12 cellular contexts compared by ENCODE assay signal in the genomic region with DNA sequence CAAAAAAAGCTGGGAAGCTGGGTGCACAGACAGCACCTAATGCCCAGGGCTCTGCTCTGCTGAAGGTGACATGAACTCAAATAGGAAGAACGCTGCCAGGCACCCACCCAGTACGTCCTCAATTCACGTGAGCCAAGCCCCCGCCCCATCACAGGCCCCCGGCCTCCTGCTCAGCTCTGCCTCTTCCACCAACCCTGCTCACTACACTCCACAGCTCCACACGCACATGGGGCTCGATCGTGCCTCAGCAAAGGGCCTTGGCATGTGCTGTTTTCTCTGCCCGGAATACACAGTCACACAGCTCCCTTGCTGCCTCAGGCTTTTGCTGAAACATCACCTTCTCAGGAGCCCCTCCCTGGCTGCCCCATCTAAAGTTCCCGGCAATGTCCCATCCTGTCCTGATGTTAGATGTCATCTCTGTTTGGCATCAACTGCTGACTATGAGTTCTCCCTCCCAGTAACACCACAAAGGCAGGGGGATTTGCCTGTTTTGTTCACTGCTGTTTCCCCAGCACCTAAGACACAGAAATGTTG. TPM values are rescaled to one million over a fixed set of nuclear protein-coding genes. Genes with fewer than 3 reads are reported as not detected.
DNase-seq lines count a peak whose midpoint lies in the region; ATAC-seq, FAIRE-seq and TF ChIP-seq lines count a peak whose summit lies in the region.
"Had no signal": no experiment of that assay in that cellular context is flagged by ENCODE, and none has a peak within 500 bp of the region (broad histone marks: within the 10 kb centered on the region; RNA-seq: fewer than 3 reads in every experiment).

No MANE protein-coding gene starts in this region.

- TF ChIP-seq CTCF in hepatocyte (IDR thresholded peaks at IDR 0.05; ENCODE audit: poor library complexity) (no peak), thoracic aorta (IDR thresholded peaks at IDR 0.05) (no peak), D721Med (IDR thresholded peaks at IDR 0.05; ENCODE audit: insufficient read depth, missing control alignments) (no peak), body of pancreas (IDR thresholded peaks at IDR 0.05) (no peak)

- intact Hi-C loops in left ventricle myocardium superior (cut with micrococcal nuclease) (no loop called here), left cardiac atrium (cut with DNase I) (no loop called here), body of pancreas (cut with DNase I) (no loop called here)

- H3K27me3 Mint-ChIP-seq in T-cell, result no peaks in the 10 kb centered on the region

- H3K27ac ChIP-seq in hepatocyte (no peak overlapping the region), thoracic aorta (no peak overlapping the region), body of pancreas (no peak overlapping the region)
- H3K27ac ChIP-seq: gastroesophageal sphincter, suprapubic skin had no signal

- H3K4me3 Mint-ChIP-seq in T-cell, result peak overlapping the region; percentile 78 to 92 (median 88)

- H2AFZ ChIP-seq in hepatocyte, result no peak overlapping the region

- H3K9me3 ChIP-seq in hepatocyte (ENCODE audit: low read depth), result no peaks in the 10 kb centered on the region
- no peaks in the 10 kb centered on the region for H3K9me3 ChIP-seq in thoracic aorta
- no peaks in the 10 kb centered on the region for H3K9me3 ChIP-seq in body of pancreas
- H3K9me3 ChIP-seq: gastroesophageal sphincter, suprapubic skin had no signal

- H3K27me3 ChIP-seq in hepatocyte (no peaks in the 10 kb centered on the region), thoracic aorta (replicated peaks; ENCODE audit: insufficient read depth) (no peaks in the 10 kb centered on the region), body of pancreas (no peaks in the 10 kb centered on the region)
- H3K27me3 ChIP-seq: gastroesophageal sphincter, suprapubic skin had no signal

- FAIRE-seq in D721Med (lab: Jason Lieb, UNC), result no peak

- H3K4me1 ChIP-seq in hepatocyte (ENCODE audit: insufficient read depth) (peaks cover 11% of the 10 kb centered on the region), thoracic aorta (ENCODE audit: control insufficient read depth in 1 of 2, low read depth in 2 of 2) (peaks cover 9 to 18% of the 10 kb centered on the region in 2 donors), body of pancreas (peaks cover 19% of the 10 kb centered on the region)

- peaks cover 37% of the 10 kb centered on the region for H3K79me2 ChIP-seq in hepatocyte

- ATAC-seq in left ventricle myocardium superior (no peak), left cardiac atrium (no peak), T-cell (replicated peaks in 1 of 4) (no peak), thoracic aorta (ENCODE audit: insufficient number of reproducible peaks, low FRiP score, low read depth) (no peak), body of pancreas (no peak)
- ATAC-seq: gastroesophageal sphincter, Panc1 had no signal

- DNase-seq in left ventricle myocardium superior (peak; percentile 19), left cardiac atrium (no peak), T-cell (no peak), hepatocyte (ENCODE audit: low spot score) (no peak), thoracic aorta (ENCODE audit: low spot score) (no peak), D721Med (ENCODE audit: insufficient read length, low spot score) (no peak), body of pancreas (no peak), 8988T (no peak)
- DNase-seq: NCI-H187 treated with DMSO at 0.1 percent for 48 hours had no signal

- peaks cover 20 to 37% (median 30%) of the 10 kb centered on the region in 3 donors for H3K4me1 Mint-ChIP-seq in T-cell

- POLR2A ChIA-PET in T-cell (lab: Charles Lee), result no interaction called here

- TF ChIP-seq POLR2A in body of pancreas (IDR thresholded peaks at IDR 0.05), result no peak

- H3K27ac Mint-ChIP-seq in T-cell, result peak overlapping the region; percentile 89 to 94

- H3K4me3 ChIP-seq in hepatocyte, result no peak overlapping the region
- peak overlapping the region; percentile 19 for H3K4me3 ChIP-seq in thoracic aorta
- no peak overlapping the region for H3K4me3 ChIP-seq in body of pancreas
- H3K4me3 ChIP-seq: gastroesophageal sphincter, suprapubic skin had no signal

- CTCF ChIA-PET in T-cell (lab: Charles Lee), result interaction anchor here in 1 of 2 donors (0.7 kb wide), 1 partner anchor 136 kb away, joined by 3 read pairs; no protein-coding TSS in a partner anchor

- H3K36me3 ChIP-seq in hepatocyte (replicated peaks; ENCODE audit: insufficient read depth, low read depth), result no peaks in the 10 kb centered on the region
- peaks cover 22% of the 10 kb centered on the region for H3K36me3 ChIP-seq in thoracic aorta
- H3K36me3 ChIP-seq in body of pancreas (replicated peaks in 1 of 2; ENCODE audit: insufficient read depth in 1 of 2, low read depth in 2 of 2), result peaks cover 12 to 14% of the 10 kb centered on the region in 2 donors

- peaks cover 17% of the 10 kb centered on the region for H4K20me1 ChIP-seq in hepatocyte (ENCODE audit: insufficient read depth, poor library complexity, severe bottlenecking)

- 93% methylated on average over 10 of the region's 10 CpGs for WGBS in hepatocyte (ENCODE audit: low lambda C conversion rate, missing lambda C conversion rate)
- 83 to 86% methylated on average over 10 of the region's 10 CpGs for WGBS in body of pancreas, 2 donors

- H3K9me2 ChIP-seq in hepatocyte (replicated peaks; ENCODE audit: insufficient read depth), result no peaks in the 10 kb centered on the region

- H3K4me2 ChIP-seq in hepatocyte, result peak overlapping the region; percentile 95

- H3K9me3 Mint-ChIP-seq in T-cell, result no peaks in the 10 kb centered on the region

- peaks cover 29% of the 10 kb centered on the region for H3K36me3 Mint-ChIP-seq in T-cell

RNA-seq across cellular contexts. Expression of gene ATP13A1, which starts 2.3 kb away (rescaled TPM):
- total RNA-seq in left ventricle myocardium superior, result 21.6 TPM
- 10 to 100 TPM; 24.1 to 29.6 TPM for total RNA-seq in left cardiac atrium
- total RNA-seq in T-cell, result 100 to 1,000 TPM in 3 of 5 donors, 10 to 100 TPM in 2; 80.4 to 170 (median 156) TPM
- 53.0 and 113 TPM in 2 replicates for total RNA-seq in hepatocyte
- polyA plus RNA-seq in hepatocyte, result 92.0 and 97.5 TPM in 2 replicates
- 100 to 1,000 TPM in 1 of 2 donors, 10 to 100 TPM in 1; 95.0 to 150 TPM for total RNA-seq in thoracic aorta
- total RNA-seq in body of pancreas, result 100 to 1,000 TPM in 1 of 2 donors, 10 to 100 TPM in 1; 38.7 to 570 TPM

RNA-seq across cellular contexts. Expression of gene ZNF101, which starts 7.4 kb away (rescaled TPM):
- total RNA-seq in left ventricle myocardium superior (3.7 TPM), left cardiac atrium (1 to 10 TPM; 4.9 to 6.4 TPM), T-cell (100 to 1,000 TPM in 3 of 5 donors, 10 to 100 TPM in 2; 66.2 to 180 (median 164) TPM), hepatocyte (3.3 and 5.9 TPM in 2 replicates), thoracic aorta (1 to 10 TPM; 2.2 to 8.3 TPM), body of pancreas (1 to 10 TPM; 5.3 to 6.7 TPM)
- 3.6 and 5.1 TPM in 2 replicates for polyA plus RNA-seq in hepatocyte

RNA-seq across cellular contexts. Expression of gene GMIP, which starts 17.8 kb away (rescaled TPM):
- total RNA-seq in left ventricle myocardium superior (4.2 TPM), left cardiac atrium (1 to 10 TPM; 5.8 to 7.5 TPM), T-cell (100 to 1,000 TPM in 4 of 5 donors, 10 to 100 TPM in 1; 99.5 to 148 (median 133) TPM), hepatocyte (4.5 and 5.6 TPM in 2 replicates), thoracic aorta (10 to 100 TPM; 12.5 to 13.1 TPM), body of pancreas (10 to 100 TPM in 1 of 2 donors, 1 to 10 TPM in 1; 3.6 to 20.1 TPM)
- polyA plus RNA-seq in hepatocyte, result 11.4 and 13.0 TPM in 2 replicates

RNA-seq across cellular contexts. Expression of gene LPAR2, which starts 33.2 kb away (rescaled TPM):
- 1.6 TPM for total RNA-seq in left ventricle myocardium superior
- total RNA-seq in left cardiac atrium, result 1 to 10 TPM in 1 of 2 donors, under 1 TPM in 1; 0.47 to 2.6 TPM
- total RNA-seq in T-cell, result 100 to 1,000 TPM in 1 of 5 donors, 10 to 100 TPM in 4; 78.3 to 106 (median 82.4) TPM
- total RNA-seq in hepatocyte, result 11.5 and 20.1 TPM in 2 replicates
- polyA plus RNA-seq in hepatocyte, result 33.1 and 42.6 TPM in 2 replicates
- 10 to 100 TPM in 1 of 2 donors, 1 to 10 TPM in 1; 4.2 to 11.6 TPM for total RNA-seq in thoracic aorta
- total RNA-seq in body of pancreas, result 10 to 100 TPM; 14.3 to 20.8 TPM

RNA-seq across cellular contexts. Expression of gene PBX4, which starts 42.7 kb away (rescaled TPM):
- total RNA-seq in left ventricle myocardium superior (0.42 TPM), left cardiac atrium (under 1 TPM; 0.35 to 0.37 TPM), T-cell (10 to 100 TPM; 40.9 to 48.3 (median 42.7) TPM), hepatocyte (0.64 and 3.2 TPM in 2 replicates), thoracic aorta (not detected), body of pancreas (1 to 10 TPM; 1.6 to 8.2 TPM)
- polyA plus RNA-seq in hepatocyte, result 2.5 and 4.3 TPM in 2 replicates

Comparison
In these comparisons a context has a peak if more than half of its experiments do, and no peak if none do; other contexts are left out.
1. RNA of gene GMIP, which starts 17.8 kb away (total RNA-seq): 99.5 to 148 TPM in T-cell; 3.6 to 20.1 TPM in body of pancreas, 12.5 to 13.1 TPM in thoracic aorta, 5.8 to 7.5 TPM in left cardiac atrium, 4.5 to 5.6 TPM in hepatocyte and 4.2 TPM in left ventricle myocardium superior (single experiment); every median in the first group is over 4 times any median in the second.